ENCODE assay signal across 8 cellular contexts in genomic region chr5:152514827-152515397, GRCh38.
DNase-seq lines count a peak whose midpoint lies in the region; ATAC-seq lines count a peak whose summit lies in the region.

No MANE protein-coding gene starts in this region.

- peak; percentile 62 for DNase-seq in DMS53 treated with DMSO at 0.1 percent for 48 hours (lab: John Stamatoyannopoulos, UW; ENCODE audit: unreplicated experiment)
- peak; percentile 56 for DNase-seq in HT-29 (ENCODE audit: low spot score)
- DNase-seq in SHP77 (lab: John Stamatoyannopoulos, UW), result peak; percentile 32 to 45
- peak; percentile 39 for DNase-seq in iPS-NIHi11 (ENCODE audit: low spot score)
- no peak for DNase-seq in NCI-H1048 (lab: John Stamatoyannopoulos, UW)
- no peak for DNase-seq in putamen (ENCODE audit: low spot score)

- ATAC-seq in HG02610 (IDR thresholded peaks at IDR 0.05; ENCODE audit: unreplicated experiment) (no peak), GM18907 (IDR thresholded peaks at IDR 0.05; ENCODE audit: unreplicated experiment) (no peak)

Comparison
In these comparisons a context has a peak if more than half of its experiments do, and no peak if none do; other contexts are left out.
1. DNase-seq: peak in DMS53 treated with DMSO at 0.1 percent for 48 hours (single experiment), HT-29 (single experiment), SHP77 (2 of 2) and iPS-NIHi11 (single experiment); none in NCI-H1048 (single experiment) and putamen (single experiment).